Comparison of ENCODE assay signal across 18 cellular contexts in the genomic region with DNA sequence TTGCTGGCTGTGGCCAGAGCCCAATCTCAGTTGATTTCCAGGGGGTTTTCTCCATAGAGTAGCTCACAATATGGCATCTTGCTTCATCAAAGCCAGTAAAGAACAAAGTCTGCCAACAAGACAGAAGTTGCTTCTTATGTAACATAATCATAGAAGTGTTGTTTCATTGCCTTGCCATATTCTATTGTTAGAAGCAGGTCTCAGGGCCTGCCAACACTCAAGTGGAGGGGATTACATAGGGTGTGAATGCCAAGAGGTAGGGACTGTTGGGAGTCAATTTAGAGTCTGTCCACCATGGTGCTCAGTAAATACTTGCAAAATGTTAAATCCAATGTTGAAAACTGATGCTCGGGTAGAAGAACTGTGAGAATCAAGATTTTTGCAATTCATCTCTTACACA. TPM values are rescaled to one million over a fixed set of nuclear protein-coding genes. Genes with fewer than 3 reads are reported as not detected.
DNase-seq lines count a peak whose midpoint lies in the region; TF ChIP-seq lines count a peak whose summit lies in the region.
"Had no signal": no experiment of that assay in that cellular context is flagged by ENCODE, and none has a peak within 500 bp of the region (broad histone marks: within the 10 kb centered on the region; RNA-seq: fewer than 3 reads in every experiment).

No MANE protein-coding gene starts in this region.

- H3K9me3 ChIP-seq in neural cell (ENCODE audit: low read length): no peaks in the 10 kb centered on the region
- H3K9me3 ChIP-seq in adrenal gland (replicated peaks in 1 of 3): no peaks in the 10 kb centered on the region
- H3K9me3 ChIP-seq in testis: no peaks in the 10 kb centered on the region

- H3K4me1 ChIP-seq in adrenal gland (replicated peaks in 1 of 2): no peaks in the 10 kb centered on the region
- H3K4me1 ChIP-seq in testis: no peaks in the 10 kb centered on the region

- peaks cover 8% of the 10 kb centered on the region for H3K9me3 Mint-ChIP-seq in glutamatergic neuron (ENCODE audit: unreplicated experiment)

- H3K9me2 ChIP-seq in neural cell (ENCODE audit: insufficient read depth, low read length): no peaks in the 10 kb centered on the region

- 60 to 97% (median 92%) methylated on average over 1 of the region's 1 CpG for WGBS in adrenal gland, 4 donors
- WGBS in testis, 2 donors: 77 to 100% methylated on average over 1 of the region's 1 CpG

- H3K27ac ChIP-seq in neural cell (ENCODE audit: low read length): peak overlapping the region; percentile 9
- H3K27ac ChIP-seq in adrenal gland: no peak overlapping the region
- H3K27ac ChIP-seq in testis: no peak overlapping the region
- H3K27ac ChIP-seq: 22Rv1, KMS-11 had no signal

- no peak overlapping the region for H2AFZ ChIP-seq in neural cell (ENCODE audit: low read depth, low read length)

- peaks cover 17% of the 10 kb centered on the region for H3K36me3 Mint-ChIP-seq in glutamatergic neuron (ENCODE audit: unreplicated experiment)

- intact Hi-C loops in adrenal gland (cut with DNase I): no loop called here
- intact Hi-C loops in testis (cut with DNase I; ENCODE audit: low total_unique reads): no loop called here

- H3K27me3 Mint-ChIP-seq in glutamatergic neuron (ENCODE audit: unreplicated experiment): peaks cover 7% of the 10 kb centered on the region

- H3K36me3 ChIP-seq in neural cell (ENCODE audit: insufficient read depth, low read length) (no peaks in the 10 kb centered on the region), adrenal gland (replicated peaks in 1 of 2) (no peaks in the 10 kb centered on the region), testis (ENCODE audit: low read depth, missing control alignments) (no peaks in the 10 kb centered on the region)

- H3F3A ChIP-seq in neural cell (ENCODE audit: insufficient read depth, low read length, poor library complexity, severe bottlenecking): no peaks in the 10 kb centered on the region

- DNase-seq in NCI-H1092 (lab: John Stamatoyannopoulos, UW) (peak; percentile 2), NCI-H1092 treated with DMSO at 0.1 percent for 48 hours (lab: John Stamatoyannopoulos, UW) (no peak), CD1c-positive myeloid dendritic cell (ENCODE audit: extremely low spot score) (peak; percentile 28), glutamatergic neuron (no peak), adrenal gland (no peak), testis (no peak)
- DNase-seq in stimulated activated CD4-positive, alpha-beta T cell treated with anti-CD3 and anti-CD28 coated beads, Interleukin-15, amount 100 ng/mL, for 24 hours: no peak
- DNase-seq: Caco-2; CD4-positive, alpha-beta T cell; H9; NCI-H1436; NCI-H2029; NCI-H2171 treated with DMSO at 0.1 percent for 48 hours; RPMI8226 had no signal

- H3K4me3 ChIP-seq in neural cell (ENCODE audit: low read length) (no peak overlapping the region), adrenal gland (no peak overlapping the region), testis (no peak overlapping the region)

- H3K9ac ChIP-seq in neural cell (ENCODE audit: low read length): no peak overlapping the region
- H3K9ac ChIP-seq: KMS-11 had no signal

- H3K27me3 ChIP-seq in neural cell (ENCODE audit: insufficient read depth, low read depth, low read length) (no peaks in the 10 kb centered on the region), adrenal gland (no peaks in the 10 kb centered on the region), testis (no peaks in the 10 kb centered on the region)

- H3K27ac Mint-ChIP-seq in glutamatergic neuron (ENCODE audit: unreplicated experiment): no peak overlapping the region
- H3K27ac Mint-ChIP-seq: B cell; CD4-positive, alpha-beta T cell; H9 had no signal

- no peak for TF ChIP-seq CTCF in glutamatergic neuron (IDR thresholded peaks at IDR 0.05; ENCODE audit: partially characterized antibody, unreplicated experiment)
- TF ChIP-seq CTCF in neural cell (IDR thresholded peaks at IDR 0.05; ENCODE audit: poor library complexity, severe bottlenecking): no peak
- TF ChIP-seq CTCF in adrenal gland (IDR thresholded peaks at IDR 0.05): no peak
- TF ChIP-seq CTCF in testis (IDR thresholded peaks at IDR 0.05): no peak

- H3K4me3 Mint-ChIP-seq in glutamatergic neuron (ENCODE audit: unreplicated experiment): peak overlapping the region; percentile 60
- H3K4me3 Mint-ChIP-seq: B cell; CD4-positive, alpha-beta T cell; H9 had no signal

- no peaks in the 10 kb centered on the region for H4K20me1 ChIP-seq in neural cell (ENCODE audit: insufficient read depth)

- TF ChIP-seq EP300 in neural cell (conservative IDR thresholded peaks at IDR 0.05; ENCODE audit: poor library complexity, severe bottlenecking): no peak

- H3K79me2 ChIP-seq in neural cell (replicated peaks; ENCODE audit: insufficient read depth, low read length): no peaks in the 10 kb centered on the region

- no peak overlapping the region for H3K4me2 ChIP-seq in neural cell (ENCODE audit: low read length)
- H3K4me2 ChIP-seq: KMS-11 had no signal

- peaks cover 16% of the 10 kb centered on the region for H3K4me1 Mint-ChIP-seq in glutamatergic neuron (ENCODE audit: low read depth, unreplicated experiment)
- H3K4me1 Mint-ChIP-seq: B cell had no signal

- TF ChIP-seq POLR2A in adrenal gland (IDR thresholded peaks at IDR 0.05): no peak
- no peak for TF ChIP-seq POLR2A in testis (IDR thresholded peaks at IDR 0.05)

- TF ChIP-seq RAD21 in neural cell (conservative IDR thresholded peaks at IDR 0.05): no peak

TF ChIP-seq in neural cell, 6 proteins besides CTCF, POLR2A, EP300 and RAD21:
- TF ChIP-seq TAF1 (IDR thresholded peaks at IDR 0.05; ENCODE audit: low read depth): no peak
- TF ChIP-seq POLR2AphosphoS5 (IDR thresholded peaks at IDR 0.05): no peak
- TF ChIP-seq, protein P1, sequence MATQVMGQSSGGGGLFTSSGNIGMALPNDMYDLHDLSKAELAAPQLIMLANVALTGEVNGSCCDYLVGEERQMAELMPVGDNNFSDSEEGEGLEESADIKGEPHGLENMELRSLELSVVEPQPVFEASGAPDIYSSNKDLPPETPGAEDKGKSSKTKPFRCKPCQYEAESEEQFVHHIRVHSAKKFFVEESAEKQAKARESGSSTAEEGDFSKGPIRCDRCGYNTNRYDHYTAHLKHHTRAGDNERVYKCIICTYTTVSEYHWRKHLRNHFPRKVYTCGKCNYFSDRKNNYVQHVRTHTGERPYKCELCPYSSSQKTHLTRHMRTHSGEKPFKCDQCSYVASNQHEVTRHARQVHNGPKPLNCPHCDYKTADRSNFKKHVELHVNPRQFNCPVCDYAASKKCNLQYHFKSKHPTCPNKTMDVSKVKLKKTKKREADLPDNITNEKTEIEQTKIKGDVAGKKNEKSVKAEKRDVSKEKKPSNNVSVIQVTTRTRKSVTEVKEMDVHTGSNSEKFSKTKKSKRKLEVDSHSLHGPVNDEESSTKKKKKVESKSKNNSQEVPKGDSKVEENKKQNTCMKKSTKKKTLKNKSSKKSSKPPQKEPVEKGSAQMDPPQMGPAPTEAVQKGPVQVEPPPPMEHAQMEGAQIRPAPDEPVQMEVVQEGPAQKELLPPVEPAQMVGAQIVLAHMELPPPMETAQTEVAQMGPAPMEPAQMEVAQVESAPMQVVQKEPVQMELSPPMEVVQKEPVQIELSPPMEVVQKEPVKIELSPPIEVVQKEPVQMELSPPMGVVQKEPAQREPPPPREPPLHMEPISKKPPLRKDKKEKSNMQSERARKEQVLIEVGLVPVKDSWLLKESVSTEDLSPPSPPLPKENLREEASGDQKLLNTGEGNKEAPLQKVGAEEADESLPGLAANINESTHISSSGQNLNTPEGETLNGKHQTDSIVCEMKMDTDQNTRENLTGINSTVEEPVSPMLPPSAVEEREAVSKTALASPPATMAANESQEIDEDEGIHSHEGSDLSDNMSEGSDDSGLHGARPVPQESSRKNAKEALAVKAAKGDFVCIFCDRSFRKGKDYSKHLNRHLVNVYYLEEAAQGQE (IDR thresholded peaks at IDR 0.05; ENCODE audit: borderline replicate concordance): no peak
- no peak for TF ChIP-seq EZH2 (IDR thresholded peaks at IDR 0.05; ENCODE audit: borderline replicate concordance, insufficient read depth, low read length, poor library complexity, severe bottlenecking)
- no peak for TF ChIP-seq SMC3 (conservative IDR thresholded peaks at IDR 0.05; ENCODE audit: poor library complexity)
- TF ChIP-seq MXI1 (conservative IDR thresholded peaks at IDR 0.05; ENCODE audit: poor library complexity, severe bottlenecking): no peak

RNA-seq across cellular contexts. Expression of a gene that starts 13.4 kb away (rescaled TPM):
- total RNA-seq in glutamatergic neuron (ENCODE audit: unreplicated experiment): 42.7 TPM
- 93.9 and 109 TPM in 2 replicates for polyA plus RNA-seq in neural cell
- 91.5 and 113 TPM in 2 replicates for polyA minus RNA-seq in neural cell
- 10 to 100 TPM in 2 of 8 donors, 1 to 10 TPM in 6; 5.5 to 22.7 (median 9.1) TPM for total RNA-seq in adrenal gland
- 1 to 10 TPM; 6.3 to 7.5 (median 6.6) TPM for polyA plus RNA-seq in adrenal gland
- total RNA-seq in testis: 10 to 100 TPM; 16.0 to 31.6 TPM
- 55.8 TPM for polyA plus RNA-seq in testis (ENCODE audit: insufficient read depth, low read depth, low replicate concordance)

Comparison
In these comparisons a context has a peak if more than half of its experiments do, and no peak if none do; other contexts are left out.
1. DNase-seq: peak in NCI-H1092 (single experiment) and CD1c-positive myeloid dendritic cell (single experiment); none in NCI-H1092 treated with DMSO at 0.1 percent for 48 hours (single experiment), glutamatergic neuron (single experiment), adrenal gland (0 of 7), testis (single experiment) and stimulated activated CD4-positive, alpha-beta T cell treated with anti-CD3 and anti-CD28 coated beads, Interleukin-15, amount 100 ng/mL, for 24 hours (single experiment).